In the genomic region with DNA sequence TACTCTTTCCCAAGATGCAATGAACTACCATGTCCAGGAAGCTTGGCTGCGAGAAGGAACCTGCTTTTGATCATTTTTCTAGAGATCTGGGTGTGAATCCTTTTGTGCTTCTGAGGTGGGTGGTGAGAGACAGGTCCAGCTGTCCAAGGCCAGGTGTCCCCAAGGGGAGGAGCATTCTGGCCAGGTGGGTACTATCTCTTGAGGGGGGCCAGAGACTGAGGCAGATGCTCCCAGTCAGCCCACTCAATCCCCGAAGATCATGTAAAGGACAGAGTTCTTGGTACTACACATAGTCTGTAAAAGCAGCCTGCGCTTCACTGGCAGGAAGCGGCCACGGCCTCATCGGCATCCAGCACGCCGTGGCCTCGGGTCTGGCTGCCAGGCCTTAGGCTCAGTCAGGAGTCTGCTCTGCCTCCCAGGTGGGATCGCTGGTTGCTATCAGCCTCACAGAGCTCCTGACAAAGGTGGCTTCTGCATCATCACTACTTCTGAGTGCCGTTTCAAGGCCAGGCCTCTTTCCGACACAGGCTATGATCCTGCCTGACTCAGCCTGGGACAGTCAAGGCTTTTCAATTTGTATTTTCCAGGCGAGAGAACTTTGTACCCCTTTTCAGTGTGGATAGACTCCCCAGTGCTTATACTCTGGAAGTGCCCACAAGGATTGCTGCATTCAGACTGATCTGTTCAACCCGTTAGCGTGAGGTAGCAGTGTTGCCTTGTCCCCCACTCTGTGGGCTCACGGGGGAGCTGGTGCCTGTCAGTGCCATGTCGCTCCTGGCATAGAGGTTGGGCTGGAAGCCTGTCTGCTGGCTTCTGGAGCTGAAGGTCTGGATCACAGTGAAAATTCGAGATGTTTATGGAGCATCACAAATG, we compare ENCODE assay signal across 13 cellular contexts. TPM values are rescaled to one million over a fixed set of nuclear protein-coding genes. Genes with fewer than 3 reads are reported as not detected.
DNase-seq lines count a peak whose midpoint lies in the region; ATAC-seq and TF ChIP-seq lines count a peak whose summit lies in the region.
"Had no signal": no experiment of that assay in that cellular context is flagged by ENCODE, and none has a peak within 500 bp of the region (broad histone marks: within the 10 kb centered on the region; RNA-seq: fewer than 3 reads in every experiment).

No MANE protein-coding gene starts in this region.

- no TSS peak for BruUV-seq in IMR-90 (replicated peaks; lab: Mats Ljungman, UMichigan)

- H2BK20ac ChIP-seq in IMR-90 (ENCODE audit: low read depth, low read length), result no peak overlapping the region

- H2BK12ac ChIP-seq in neuronal stem cell (ENCODE audit: low read length), result no peak overlapping the region

- H3K23ac ChIP-seq in IMR-90 (ENCODE audit: low read depth, low read length), result no peak overlapping the region
- no peak overlapping the region for H3K23ac ChIP-seq in neuronal stem cell (ENCODE audit: low read depth, low read length, poor library complexity)

- no peaks in the 10 kb centered on the region for H4K20me1 ChIP-seq in IMR-90 (ENCODE audit: insufficient read depth, low read length)

- dilution Hi-C loops in IMR-90 (cut with HindIII; ENCODE audit: low sequenced_read_pairs, unreplicated experiment), result no loop called here

- ATAC-seq in IMR-90 (ENCODE audit: low read depth) (no peak), GM21825 (IDR thresholded peaks at IDR 0.05; ENCODE audit: unreplicated experiment) (no peak)
- ATAC-seq: GM23338 had no signal

- no peak overlapping the region for H3K4me3 ChIP-seq in IMR-90 (ENCODE audit: insufficient read depth, low read depth, low read length)
- H3K4me3 ChIP-seq in adrenal gland, result no peak overlapping the region
- peak overlapping the region in 1 of 2 donors; percentile 9 for H3K4me3 ChIP-seq in neuronal stem cell (ENCODE audit: low read length in 2 of 2)
- H3K4me3 ChIP-seq: GM23338 had no signal

- intact Hi-C loops in IMR-90 (cut with micrococcal nuclease), result no loop called here
- intact Hi-C loops in adrenal gland (cut with DNase I), result no loop called here

- H3K4ac ChIP-seq in IMR-90 (ENCODE audit: low read depth, low read length) (no peak overlapping the region), neuronal stem cell (ENCODE audit: low read length) (no peak overlapping the region)

- no peaks in the 10 kb centered on the region for H3K27me3 ChIP-seq in IMR-90 (ENCODE audit: control insufficient read depth, insufficient read depth, low read length)
- H3K27me3 ChIP-seq in adrenal gland, result no peaks in the 10 kb centered on the region
- H3K27me3 ChIP-seq in neuronal stem cell (ENCODE audit: control insufficient read depth in 3 of 3, insufficient read depth in 3 of 3, low read depth in 1 of 3, low read length in 3 of 3), result no peaks in the 10 kb centered on the region
- H3K27me3 ChIP-seq: BE2C had no signal

- no peak overlapping the region for H4K8ac ChIP-seq in IMR-90 (ENCODE audit: low read depth in 2 of 2, low read length in 2 of 2)
- H4K8ac ChIP-seq in neuronal stem cell (ENCODE audit: low read depth, low read length), result no peak overlapping the region

- 93% methylated on average over 9 of the region's 18 CpGs; no CpG with 5 or more reads in 1 of the 2 experiments for WGBS in IMR-90 (ENCODE audit: extremely low coverage in 2 of 2, insufficient read length in 1 of 2), 2 experiments
- 59 to 78% (median 65%) methylated on average over 12 to 18 of the region's 18 CpGs for whole genome bisulfite sequencing in adrenal gland, 4 donors
- no CpG with 5 or more reads among the region's 18 CpGs for WGBS in neuronal stem cell (ENCODE audit: extremely low coverage in 2 of 2, insufficient read length in 2 of 2, insufficient replicate concordance in 1 of 2), 2 donors

- H2BK5ac ChIP-seq in IMR-90 (ENCODE audit: low read depth, low read length, poor library complexity, severe bottlenecking) (no peak overlapping the region), neuronal stem cell (ENCODE audit: low read length) (no peak overlapping the region)

- no peak overlapping the region for H3K14ac ChIP-seq in IMR-90 (replicated peaks; ENCODE audit: low read depth, low read length)
- peak overlapping the region; percentile 47 for H3K14ac ChIP-seq in neuronal stem cell (ENCODE audit: low read length)

- POLR2A ChIA-PET in IMR-90 (lab: Charles Lee; ENCODE audit: unreplicated experiment), result no interaction called here

- H3K56ac ChIP-seq in IMR-90 (ENCODE audit: extremely low read depth, insufficient read depth, low read length), result no peak overlapping the region

- peak overlapping the region; percentile 66 for H2AK9ac ChIP-seq in IMR-90 (replicated peaks; ENCODE audit: low read depth, low read length, poor library complexity)

- CTCF ChIA-PET in IMR-90 (lab: Yijun Ruan, JAX), result no interaction called here

- no peak for TF ChIP-seq POLR2A in IMR-90 (IDR thresholded peaks at IDR 0.05; ENCODE audit: low read depth, low read length)
- no peak for TF ChIP-seq POLR2A in adrenal gland (IDR thresholded peaks at IDR 0.05)

- in situ Hi-C loops in IMR-90 (cut with MboI; ENCODE audit: low sequenced_read_pairs), result no loop called here

- no peak for TF ChIP-seq RAD21 in IMR-90 (IDR thresholded peaks at IDR 0.05; ENCODE audit: low read length)

- no peak overlapping the region for H3K9ac ChIP-seq in IMR-90 (ENCODE audit: low read depth, low read length)
- H3K9ac ChIP-seq in neuronal stem cell (ENCODE audit: low read depth, low read length, poor library complexity), result peak overlapping the region; percentile 9

- H2AK5ac ChIP-seq in IMR-90 (ENCODE audit: low read depth, low read length) (no peak overlapping the region), neuronal stem cell (ENCODE audit: low read depth, low read length) (no peak overlapping the region)

- H3K79me1 ChIP-seq in IMR-90 (ENCODE audit: low read depth in 1 of 2, low read length in 2 of 2) (no peaks in the 10 kb centered on the region), neuronal stem cell (ENCODE audit: low read depth, low read length) (no peaks in the 10 kb centered on the region)

- no peaks in the 10 kb centered on the region for H3K9me1 ChIP-seq in IMR-90 (ENCODE audit: insufficient read depth, low read length)

- H3K9me3 ChIP-seq in IMR-90 (ENCODE audit: control insufficient read depth, insufficient read depth, low read length), result no peaks in the 10 kb centered on the region
- no peaks in the 10 kb centered on the region for H3K9me3 ChIP-seq in adrenal gland (replicated peaks in 1 of 3)
- H3K9me3 ChIP-seq in neuronal stem cell (replicated peaks in 1 of 2; ENCODE audit: control insufficient read depth in 2 of 2, insufficient read depth in 1 of 2, low read depth in 1 of 2, low read length in 2 of 2), result no peaks in the 10 kb centered on the region
- H3K9me3 ChIP-seq: BE2C had no signal

- H3K27ac ChIP-seq in IMR-90 (ENCODE audit: insufficient read depth, low read length) (no peak overlapping the region), adrenal gland (peak overlapping the region in 2 of 5 donors; percentile 44 to 62), neuronal stem cell (replicated peaks; ENCODE audit: low read length) (no peak overlapping the region), substantia nigra (ENCODE audit: low read depth, low read length, poor library complexity, severe bottlenecking) (peak overlapping the region; percentile 46)

- no peak overlapping the region for H4K5ac ChIP-seq in IMR-90 (ENCODE audit: low read depth, low read length)

- no peak overlapping the region for H2BK120ac ChIP-seq in IMR-90 (ENCODE audit: low read depth, low read length)
- no peak overlapping the region for H2BK120ac ChIP-seq in neuronal stem cell (ENCODE audit: low read depth, low read length)

- no peak overlapping the region for H3K4me2 ChIP-seq in IMR-90 (ENCODE audit: low read depth, low read length)
- no peak overlapping the region for H3K4me2 ChIP-seq in neuronal stem cell (ENCODE audit: insufficient read depth, low read length, poor library complexity, severe bottlenecking)
- H3K4me2 ChIP-seq: GM23338 had no signal

- H3K18ac ChIP-seq in IMR-90 (ENCODE audit: low read depth, low read length) (no peak overlapping the region), neuronal stem cell (ENCODE audit: low read length) (no peak overlapping the region)

- H3K4me1 ChIP-seq in IMR-90 (ENCODE audit: control insufficient read depth, insufficient read depth, low read length) (no peaks in the 10 kb centered on the region), adrenal gland (replicated peaks in 1 of 2) (peaks cover 0 to 7% of the 10 kb centered on the region in 2 donors), neuronal stem cell (ENCODE audit: control insufficient read depth in 2 of 2, insufficient read depth in 1 of 2, low read depth in 1 of 2, low read length in 2 of 2) (peaks cover 4 to 6% of the 10 kb centered on the region in 2 donors)
- H3K4me1 ChIP-seq: BE2C had no signal

- H2BK15ac ChIP-seq in IMR-90 (ENCODE audit: low read depth, low read length), result no peak overlapping the region
- H2BK15ac ChIP-seq in neuronal stem cell (ENCODE audit: low read length), result no peak overlapping the region

- H2AFZ ChIP-seq in IMR-90 (replicated peaks; ENCODE audit: low read length, poor library complexity) (no peak overlapping the region), neuronal stem cell (ENCODE audit: low read length) (no peak overlapping the region)
- H2AFZ ChIP-seq: GM23338 had no signal

- DNase-seq in IMR-90 (no peak), adrenal gland (peak in 6 of 7 donors; percentile 49 to 74 (median 67)), neuronal stem cell (ENCODE audit: low spot score) (no peak), substantia nigra (lab: John Stamatoyannopoulos, UW) (no peak)
- DNase-seq in effector CD4-positive, alpha-beta T cell, result no peak
- DNase-seq: ACHN; BE2C; CD4-positive, CD25-positive, alpha-beta regulatory T cell; CD8-positive, alpha-beta memory T cell; COR-L47; HCEC 1CT had no signal

- H3K36me3 ChIP-seq in IMR-90 (ENCODE audit: control insufficient read depth, insufficient read depth, low read length), result peaks cover 1% of the 10 kb centered on the region; the same call in 1 of the 2 replicates
- no peaks in the 10 kb centered on the region for H3K36me3 ChIP-seq in adrenal gland (replicated peaks in 1 of 2)
- no peaks in the 10 kb centered on the region for H3K36me3 ChIP-seq in neuronal stem cell (replicated peaks in 1 of 2; ENCODE audit: control insufficient read depth in 2 of 2, insufficient read depth in 2 of 2, low read length in 2 of 2)
- H3K36me3 ChIP-seq: BE2C had no signal

- H4K91ac ChIP-seq in IMR-90 (ENCODE audit: insufficient read depth, low read depth, low read length), result no peak overlapping the region
- H4K91ac ChIP-seq in neuronal stem cell (ENCODE audit: low read depth, low read length, poor library complexity), result no peak overlapping the region

- TF ChIP-seq CTCF in IMR-90 (conservative IDR thresholded peaks at IDR 0.05; ENCODE audit: low read depth, low read length), result no peak
- TF ChIP-seq CTCF in adrenal gland (IDR thresholded peaks at IDR 0.05), result no peak

TF ChIP-seq in IMR-90, 13 proteins besides CTCF, POLR2A, EP300 and RAD21 (continues in another document):
- no peak for TF ChIP-seq RFX5 (IDR thresholded peaks at IDR 0.05; ENCODE audit: low read depth, low read length)

RNA-seq across cellular contexts. Expression of a gene that starts 29.1 kb away (rescaled TPM):
- total RNA-seq in IMR-90 (2012; rRNA removed), result 203 and 258 TPM in 2 replicates
- 392 and 417 TPM in 2 replicates for polyA plus RNA-seq in IMR-90 (2012; rRNA removed)
- polyA plus RNA-seq in IMR-90 (2012; cell fraction: cytosol; rRNA removed), result 289 and 326 TPM in 2 replicates
- polyA plus RNA-seq in IMR-90 (2012; cell fraction: nucleus; rRNA removed; ENCODE audit: low replicate concordance), result 774 and 1,419 TPM in 2 replicates
- total RNA-seq in adrenal gland, result 100 to 1,000 TPM in 7 of 8 donors, 10 to 100 TPM in 1; 71.4 to 352 (median 167) TPM
- 100 to 1,000 TPM; 100 to 318 (median 246) TPM for polyA plus RNA-seq in adrenal gland
- 129 TPM for polyA plus RNA-seq in neuronal stem cell (2013, experiment 1 of 2)
- polyA plus RNA-seq in neuronal stem cell (2013, experiment 2 of 2), result 118 TPM

Comparison
In these comparisons a context has a peak if more than half of its experiments do, and no peak if none do; other contexts are left out.
1. DNase-seq: peak in adrenal gland (6 of 7); none in IMR-90 (single experiment), neuronal stem cell (single experiment), substantia nigra (0 of 49) and effector CD4-positive, alpha-beta T cell (single experiment).